Comparison of ENCODE assay signal across 18 cellular contexts in genomic region chr11:674406-674805, GRCh38. TPM values are rescaled to one million over a fixed set of nuclear protein-coding genes. Genes with fewer than 3 reads are reported as not detected.
DNase-seq lines count a peak whose midpoint lies in the region; ATAC-seq and TF ChIP-seq lines count a peak whose summit lies in the region.
"Had no signal": no experiment of that assay in that cellular context is flagged by ENCODE, and none has a peak within 500 bp of the region (broad histone marks: within the 10 kb centered on the region; RNA-seq: fewer than 3 reads in every experiment).

No MANE protein-coding gene starts in this region.

- no peak for TF ChIP-seq CTCF in IMR-90 (conservative IDR thresholded peaks at IDR 0.05; ENCODE audit: low read depth, low read length)

- no peak overlapping the region for H3K4me3 ChIP-seq in IMR-90 (ENCODE audit: insufficient read depth, low read depth, low read length)
- H3K4me3 ChIP-seq: GM23248 had no signal

- 99% methylated on average over 9 of the region's 17 CpGs; no CpG with 5 or more reads in 1 of the 2 experiments for WGBS in IMR-90 (ENCODE audit: extremely low coverage in 2 of 2, insufficient read length in 1 of 2), 2 experiments

- H3K27ac ChIP-seq in IMR-90 (ENCODE audit: insufficient read depth, low read length): no peak overlapping the region
- H3K27ac ChIP-seq: GM23248 had no signal

- BruUV-seq in IMR-90 (replicated peaks; lab: Mats Ljungman, UMichigan): no TSS peak

- CTCF ChIA-PET in IMR-90 (lab: Yijun Ruan, JAX): no interaction called here

- no peak overlapping the region for H2BK5ac ChIP-seq in IMR-90 (ENCODE audit: low read depth, low read length, poor library complexity, severe bottlenecking)

- no peak overlapping the region for H3K9ac ChIP-seq in IMR-90 (ENCODE audit: low read depth, low read length)
- H3K9ac ChIP-seq: GM23248 had no signal

- H3K4me1 ChIP-seq in IMR-90 (ENCODE audit: control insufficient read depth, insufficient read depth, low read length): no peaks in the 10 kb centered on the region

- no peak overlapping the region for H3K4ac ChIP-seq in IMR-90 (ENCODE audit: low read depth, low read length)

- no peak overlapping the region for H4K8ac ChIP-seq in IMR-90 (ENCODE audit: low read depth in 2 of 2, low read length in 2 of 2)

- dilution Hi-C loops in IMR-90 (cut with HindIII; ENCODE audit: low sequenced_read_pairs, unreplicated experiment): no loop called here

- TF ChIP-seq RAD21 in IMR-90 (IDR thresholded peaks at IDR 0.05; ENCODE audit: low read length): no peak

- in situ Hi-C loops in G401 (cut with HindIII; ENCODE audit: low sequenced_read_pairs): loop anchor here (25.0 kb wide), 1 partner anchor 88 kb away; no protein-coding TSS in a partner anchor
- in situ Hi-C loops in IMR-90 (cut with MboI; ENCODE audit: low sequenced_read_pairs): no loop called here

- intact Hi-C loops in IMR-90 (cut with micrococcal nuclease): no loop called here

- no peak overlapping the region for H2BK15ac ChIP-seq in IMR-90 (ENCODE audit: low read depth, low read length)

- no peaks in the 10 kb centered on the region; a peak in 2 of 4 replicates for H3K79me1 ChIP-seq in IMR-90 (ENCODE audit: low read depth in 1 of 2, low read length in 2 of 2)

- 0 out of 2 replicates have a peak, but pooled peaks cover 2% of the 10 kb centered on the region for H3K9me1 ChIP-seq in IMR-90 (ENCODE audit: insufficient read depth, low read length)

- no peak overlapping the region for H4K91ac ChIP-seq in IMR-90 (ENCODE audit: insufficient read depth, low read depth, low read length)

- H2BK120ac ChIP-seq in IMR-90 (ENCODE audit: low read depth, low read length): no peak overlapping the region

- no peak overlapping the region for H3K18ac ChIP-seq in IMR-90 (ENCODE audit: low read depth, low read length)

- no peaks in the 10 kb centered on the region for H3K27me3 ChIP-seq in IMR-90 (ENCODE audit: control insufficient read depth, insufficient read depth, low read length)

- TF ChIP-seq POLR2A in IMR-90 (IDR thresholded peaks at IDR 0.05; ENCODE audit: low read depth, low read length): no peak

- no peak overlapping the region for H3K4me2 ChIP-seq in IMR-90 (ENCODE audit: low read depth, low read length)

- ATAC-seq in IMR-90 (ENCODE audit: low read depth) (no peak), HG02970 (IDR thresholded peaks at IDR 0.05; ENCODE audit: low FRiP score, unreplicated experiment) (no peak)

- no peak overlapping the region for H3K56ac ChIP-seq in IMR-90 (ENCODE audit: extremely low read depth, insufficient read depth, low read length)

- peak; percentile 86 for DNase-seq in G401 (ENCODE audit: low spot score)
- no peak for DNase-seq in IMR-90
- DNase-seq in cerebellar cortex (ENCODE audit: low spot score): peak; percentile 82
- no peak for DNase-seq in putamen (ENCODE audit: low spot score)
- no peak for DNase-seq in stimulated activated CD4-positive, alpha-beta T cell treated with anti-CD3 and anti-CD28 coated beads, Interleukin-4, amount 100 ng/mL, for 24 hours
- DNase-seq: Calu3; CD4-positive, alpha-beta memory T cell; COR-L47; DMS53; DMS79 treated with DMSO at 0.1 percent for 48 hours; GM23248; H7; HCEC 1CT had no signal

- no peaks in the 10 kb centered on the region; the same call in none of the 2 replicates for H4K20me1 ChIP-seq in IMR-90 (ENCODE audit: insufficient read depth, low read length)

- H3K36me3 ChIP-seq in IMR-90 (ENCODE audit: control insufficient read depth, insufficient read depth, low read length): peaks cover 33% of the 10 kb centered on the region

- no peaks in the 10 kb centered on the region for H3K9me3 ChIP-seq in IMR-90 (ENCODE audit: control insufficient read depth, insufficient read depth, low read length)

- POLR2A ChIA-PET in IMR-90 (lab: Charles Lee; ENCODE audit: unreplicated experiment): no interaction called here

- H2BK20ac ChIP-seq in IMR-90 (ENCODE audit: low read depth, low read length): no peak overlapping the region

- H2AK9ac ChIP-seq in IMR-90 (replicated peaks; ENCODE audit: low read depth, low read length, poor library complexity): peak overlapping the region; percentile 78

- H3K14ac ChIP-seq in IMR-90 (replicated peaks; ENCODE audit: low read depth, low read length): no peak overlapping the region

- no peak overlapping the region for H4K5ac ChIP-seq in IMR-90 (ENCODE audit: low read depth, low read length)

- H2AFZ ChIP-seq in IMR-90 (replicated peaks; ENCODE audit: low read length, poor library complexity): no peak overlapping the region
- H2AFZ ChIP-seq: GM23248 had no signal

- H2AK5ac ChIP-seq in IMR-90 (ENCODE audit: low read depth, low read length): no peak overlapping the region

- no peak overlapping the region for H3K23ac ChIP-seq in IMR-90 (ENCODE audit: low read depth, low read length)

TF ChIP-seq in IMR-90, 13 proteins besides CTCF, POLR2A, EP300 and RAD21:
- TF ChIP-seq, protein P1, sequence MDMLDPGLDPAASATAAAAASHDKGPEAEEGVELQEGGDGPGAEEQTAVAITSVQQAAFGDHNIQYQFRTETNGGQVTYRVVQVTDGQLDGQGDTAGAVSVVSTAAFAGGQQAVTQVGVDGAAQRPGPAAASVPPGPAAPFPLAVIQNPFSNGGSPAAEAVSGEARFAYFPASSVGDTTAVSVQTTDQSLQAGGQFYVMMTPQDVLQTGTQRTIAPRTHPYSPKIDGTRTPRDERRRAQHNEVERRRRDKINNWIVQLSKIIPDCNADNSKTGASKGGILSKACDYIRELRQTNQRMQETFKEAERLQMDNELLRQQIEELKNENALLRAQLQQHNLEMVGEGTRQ (IDR thresholded peaks at IDR 0.05; ENCODE audit: low read depth, low read length): no peak
- TF ChIP-seq RFX5 (IDR thresholded peaks at IDR 0.05; ENCODE audit: low read depth, low read length): no peak
TF ChIP-seq in IMR-90: peak in this region for 0.

RNA-seq across cellular contexts. Expression of gene DEAF1, which starts 20.6 kb away (rescaled TPM):
- 70.5 and 73.2 TPM in 2 replicates for total RNA-seq in G401 (2014; rRNA removed; shearing (Covaris generic))
- 21.7 and 22.9 TPM in 2 replicates for total RNA-seq in IMR-90 (2012; rRNA removed)
- polyA plus RNA-seq in IMR-90 (2012; rRNA removed): 31.6 and 35.8 TPM in 2 replicates
- 17.5 and 37.5 TPM in 2 replicates for polyA plus RNA-seq in IMR-90 (2012; cell fraction: cytosol; rRNA removed)
- polyA plus RNA-seq in IMR-90 (2012; cell fraction: nucleus; rRNA removed; ENCODE audit: low replicate concordance): 40.0 and 55.2 TPM in 2 replicates

RNA-seq across cellular contexts. Expression of gene TMEM80, which starts 21.2 kb away (rescaled TPM):
- 14.8 and 19.8 TPM in 2 replicates for total RNA-seq in G401 (2014; rRNA removed; shearing (Covaris generic))
- total RNA-seq in IMR-90 (2012; rRNA removed): 5.0 and 5.6 TPM in 2 replicates
- polyA plus RNA-seq in IMR-90 (2012; rRNA removed): 21.2 and 21.7 TPM in 2 replicates
- 19.5 and 33.5 TPM in 2 replicates for polyA plus RNA-seq in IMR-90 (2012; cell fraction: cytosol; rRNA removed)
- 64.5 and 66.3 TPM in 2 replicates for polyA plus RNA-seq in IMR-90 (2012; cell fraction: nucleus; rRNA removed; ENCODE audit: low replicate concordance)

RNA-seq across cellular contexts. Expression of gene EPS8L2, which starts 31.6 kb away (rescaled TPM):
- 18.2 and 27.9 TPM in 2 replicates for total RNA-seq in G401 (2014; rRNA removed; shearing (Covaris generic))
- 12.2 and 17.2 TPM in 2 replicates for total RNA-seq in IMR-90 (2012; rRNA removed)
- polyA plus RNA-seq in IMR-90 (2012; rRNA removed): 38.7 and 39.4 TPM in 2 replicates
- 16.2 and 26.2 TPM in 2 replicates for polyA plus RNA-seq in IMR-90 (2012; cell fraction: cytosol; rRNA removed)
- 206 and 443 TPM in 2 replicates for polyA plus RNA-seq in IMR-90 (2012; cell fraction: nucleus; rRNA removed; ENCODE audit: low replicate concordance)

RNA-seq across cellular contexts. Expression of gene DRD4, which starts 37.3 kb away (rescaled TPM):
- not detected in 2 replicates for total RNA-seq in G401 (2014; rRNA removed; shearing (Covaris generic))
- total RNA-seq in IMR-90 (2012; rRNA removed): not detected in 2 replicates
- not detected in 2 replicates for polyA plus RNA-seq in IMR-90 (2012; rRNA removed)
- 0.05 TPM in 1 of 2 replicates, not detected in the other for polyA plus RNA-seq in IMR-90 (2012; cell fraction: cytosol; rRNA removed)
- polyA plus RNA-seq in IMR-90 (2012; cell fraction: nucleus; rRNA removed; ENCODE audit: low replicate concordance): 0.34 and 1.1 TPM in 2 replicates
- total RNA-seq: A172, Daoy, GM23248 had no signal
- polyA plus RNA-seq: BJ; CD4-positive, alpha-beta memory T cell; GM23248 had no signal

RNA-seq across cellular contexts. Expression of gene SCT, which starts 47.4 kb away (rescaled TPM):
- total RNA-seq in G401 (2014; rRNA removed; shearing (Covaris generic)): not detected in 2 replicates
- not detected in 2 replicates for total RNA-seq in IMR-90 (2012; rRNA removed)
- not detected in 2 replicates for polyA plus RNA-seq in IMR-90 (2012; rRNA removed)
- polyA plus RNA-seq in IMR-90 (2012; cell fraction: cytosol; rRNA removed): not detected in 2 replicates
- not detected in 2 replicates for polyA plus RNA-seq in IMR-90 (2012; cell fraction: nucleus; rRNA removed; ENCODE audit: low replicate concordance)
- total RNA-seq: A172; A673; Calu3; CD4-positive, alpha-beta memory T cell; Daoy; GM23248; H7 had no signal
- polyA plus RNA-seq: BJ; CD4-positive, alpha-beta memory T cell; GM23248 had no signal

Comparison
In these comparisons a context has a peak if more than half of its experiments do, and no peak if none do; other contexts are left out.
1. DNase-seq: peak in G401 (single experiment) and cerebellar cortex (single experiment); none in IMR-90 (single experiment), putamen (single experiment) and stimulated activated CD4-positive, alpha-beta T cell treated with anti-CD3 and anti-CD28 coated beads, Interleukin-4, amount 100 ng/mL, for 24 hours (single experiment).